In the genomic region with DNA sequence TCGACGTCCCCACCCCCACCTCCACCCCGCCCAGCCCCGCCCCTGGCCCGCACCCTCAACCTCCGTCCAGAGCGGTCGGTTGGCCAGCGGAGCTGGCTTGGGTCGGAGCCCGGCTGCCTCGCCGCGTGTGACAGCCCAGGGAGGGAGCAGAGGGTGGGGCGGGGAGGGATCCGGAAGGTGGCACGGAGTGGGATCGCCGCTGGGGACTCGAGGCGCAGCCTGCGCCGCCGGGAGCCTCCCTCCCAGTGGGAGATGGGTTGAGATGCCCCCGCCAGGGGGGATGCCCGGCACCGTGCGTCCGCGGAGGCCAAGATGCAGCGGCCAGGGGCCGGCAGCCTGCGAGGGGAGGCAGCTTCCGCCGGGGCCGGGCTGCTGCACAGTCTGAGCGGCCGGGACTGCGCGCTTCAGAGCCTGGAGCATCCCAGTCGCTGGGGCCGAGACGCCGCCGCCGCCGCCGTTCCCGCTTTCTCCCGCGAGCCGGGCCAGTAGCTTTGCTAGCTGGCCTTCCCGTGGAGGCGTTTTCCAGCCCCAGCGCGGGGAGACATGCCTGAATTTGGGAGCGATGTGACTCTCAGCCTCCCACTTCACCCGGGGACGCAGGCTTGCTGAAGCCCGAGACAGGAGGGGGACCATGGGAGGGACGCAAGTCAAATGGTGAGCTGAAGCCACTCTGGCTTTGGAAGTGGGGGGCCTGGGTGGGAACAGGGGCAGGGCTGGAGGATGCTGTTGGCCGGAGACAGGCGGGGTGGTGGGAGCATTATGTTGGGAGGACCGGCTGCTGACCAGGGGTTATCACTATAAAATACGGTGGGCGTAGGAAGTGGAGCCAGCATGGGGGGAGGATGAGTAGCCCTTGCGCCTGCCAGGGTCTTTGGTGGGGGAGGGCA, we compare ENCODE assay signal across 1 cellular context.
TF ChIP-seq lines count a peak whose summit lies in the region.

No MANE protein-coding gene starts in this region.

TF ChIP-seq in HEK293, 187 proteins besides CTCF, POLR2A, EP300 and RAD21 (continued from another document):
- peak; percentile 53; the same call in 1 of the 2 replicates for TF ChIP-seq ZBTB20 (tag by site-specific recombination; IDR thresholded peaks at IDR 0.05)
- TF ChIP-seq ZFHX2 (tag by site-specific recombination; conservative IDR thresholded peaks at IDR 0.05), result peak; percentile 54
